10 cellular contexts compared by ENCODE assay signal in the genomic region with DNA sequence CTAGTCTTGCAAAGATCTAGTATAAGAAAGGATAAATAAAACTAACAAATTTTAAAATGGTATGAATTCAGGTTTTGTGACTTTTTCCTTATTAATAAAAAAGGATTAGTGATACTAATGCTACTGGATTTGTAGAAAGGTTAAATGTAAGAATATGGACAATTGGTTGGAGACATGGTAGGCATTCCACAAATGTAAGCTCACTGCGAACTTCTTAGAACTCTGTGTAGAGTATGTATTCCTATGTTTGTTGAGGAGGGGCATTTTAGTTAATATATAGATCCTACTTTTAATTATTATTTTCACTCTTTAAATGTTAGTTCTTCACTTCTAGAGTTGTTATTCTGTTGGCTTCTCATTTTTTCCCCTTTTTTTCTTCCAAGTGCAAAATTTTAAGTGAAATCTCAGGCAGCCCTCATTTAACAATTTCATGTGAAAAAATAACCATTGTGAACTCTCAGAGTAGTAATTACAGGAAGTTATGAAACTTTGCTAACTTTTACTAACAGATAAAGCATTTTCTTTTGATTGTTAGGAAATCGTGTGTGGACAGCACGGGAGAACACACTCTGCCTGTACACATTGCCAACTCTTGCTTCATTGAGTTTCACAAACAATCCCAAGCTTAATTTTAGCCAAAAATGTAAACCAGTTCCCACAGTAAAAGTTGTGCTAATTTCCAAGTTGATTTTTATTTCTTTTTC.
DNase-seq lines count a peak whose midpoint lies in the region; ATAC-seq, FAIRE-seq and TF ChIP-seq lines count a peak whose summit lies in the region.
"Had no signal": no experiment of that assay in that cellular context is flagged by ENCODE, and none has a peak within 500 bp of the region (broad histone marks: within the 10 kb centered on the region; RNA-seq: fewer than 3 reads in every experiment).

No MANE protein-coding gene starts in this region.

- TF ChIP-seq CTCF in A549 (IDR thresholded peaks at IDR 0.05), result no peak
- TF ChIP-seq CTCF in endodermal cell (conservative IDR thresholded peaks at IDR 0.05), result no peak

- TF ChIP-seq EP300 in A549 (IDR thresholded peaks at IDR 0.05), result peak; percentile 39 to 60; a peak in 3 of 5 replicates

- CTCF ChIA-PET in A549 (lab: Yijun Ruan, JAX), result interaction anchor here (1.1 to 1.3 kb wide), 2 partner anchors 11 to 415 kb away, joined by 3 read pairs; no protein-coding TSS in a partner anchor

- H3K27ac ChIP-seq in A549, result peak overlapping the region; percentile 82 to 89
- H3K27ac ChIP-seq in endodermal cell (ENCODE audit: low read depth, low read length), result peak overlapping the region; percentile 76
- peak overlapping the region; percentile 78 for H3K27ac ChIP-seq in muscle layer of duodenum (ENCODE audit: low read length)

- H3K4me1 ChIP-seq in A549 (peaks cover 48% of the 10 kb centered on the region), endodermal cell (ENCODE audit: control insufficient read depth, insufficient read depth, low read length) (peaks cover 7% of the 10 kb centered on the region), muscle layer of duodenum (ENCODE audit: control insufficient read depth in 1 of 2, insufficient read depth in 2 of 2, low read length in 2 of 2) (peaks cover 0 to 37% of the 10 kb centered on the region in 2 donors)

- POLR2A ChIA-PET in A549 (lab: Yijun Ruan, JAX), result interaction anchor here (1.0 kb wide), 1 partner anchor 414 kb away, joined by 4 read pairs; no protein-coding TSS in a partner anchor

- peak overlapping the region; percentile 8; the same call in 1 of the 3 replicates for H3K4me3 ChIP-seq in A549
- H3K4me3 ChIP-seq in endodermal cell (ENCODE audit: low read length), result no peak overlapping the region
- no peak overlapping the region for H3K4me3 ChIP-seq in muscle layer of duodenum (ENCODE audit: low read depth in 1 of 2, low read length in 2 of 2)

- no peak for TF ChIP-seq POLR2A in A549 (IDR thresholded peaks at IDR 0.05; ENCODE audit: low read length)

- no peak overlapping the region for H3K4me3 Mint-ChIP-seq in endodermal cell

- H3K4me1 Mint-ChIP-seq in endodermal cell, result peaks cover 5% of the 10 kb centered on the region

- 12% methylated on average over 3 of the region's 3 CpGs for WGBS in A549 (ENCODE audit: missing lambda C conversion rate)
- 80 to 93% methylated on average over 2 to 3 of the region's 3 CpGs for WGBS in endodermal cell (ENCODE audit: insufficient coverage in 1 of 2, insufficient read length in 1 of 2), 2 experiments

- H3K9me3 ChIP-seq in A549 (0 out of 3 replicates have a peak, but pooled peaks cover 5% of the 10 kb centered on the region), endodermal cell (ENCODE audit: control insufficient read depth, low read length) (peaks cover 6% of the 10 kb centered on the region), muscle layer of duodenum (ENCODE audit: control insufficient read depth in 1 of 2, low read length in 2 of 2) (no peaks in the 10 kb centered on the region)

- no peaks in the 10 kb centered on the region for H3K36me3 ChIP-seq in endodermal cell (ENCODE audit: control insufficient read depth, insufficient read depth, low read length)
- peaks cover 0 to 4% of the 10 kb centered on the region in 2 donors for H3K36me3 ChIP-seq in muscle layer of duodenum (ENCODE audit: control insufficient read depth in 1 of 2, insufficient read depth in 2 of 2, low read length in 2 of 2)

- peak in 1 of 2 experiments; percentile 17 for DNase-seq in A549 (ENCODE audit: low read depth in 1 of 2, low spot score in 1 of 2)
- peak; percentile 86 for DNase-seq in NOMO-1 treated with DMSO at 0.1 percent for 48 hours (lab: John Stamatoyannopoulos, UW; ENCODE audit: unreplicated experiment)
- no peak for DNase-seq in endodermal cell
- DNase-seq in urothelium cell line (ENCODE audit: low spot score), result no peak
- DNase-seq in activated T-cell treated with anti-CD3 and anti-CD28 coated beads for 4 hours, result no peak
- DNase-seq in occipital lobe (lab: John Stamatoyannopoulos, UW), result no peak
- DNase-seq: NCI-H526 had no signal

- ATAC-seq in A549, result peak; percentile 46 to 49; a peak in 3 of 6 replicates
- ATAC-seq in HG03159 (IDR thresholded peaks at IDR 0.05; ENCODE audit: unreplicated experiment), result no peak

- peaks cover under 1% of the 10 kb centered on the region for H3K36me3 Mint-ChIP-seq in endodermal cell (ENCODE audit: low read depth)
- H3K36me3 Mint-ChIP-seq: CD14-positive monocyte had no signal

- H3K9me3 Mint-ChIP-seq in endodermal cell, result peaks cover under 1% of the 10 kb centered on the region

- no peaks in the 10 kb centered on the region for H3K27me3 Mint-ChIP-seq in endodermal cell (ENCODE audit: insufficient read depth)

- no peak for TF ChIP-seq RAD21 in A549 (conservative IDR thresholded peaks at IDR 0.05 in 1 of 2, IDR thresholded peaks at IDR 0.05 in 1 of 2)

- H3K9ac ChIP-seq in endodermal cell (ENCODE audit: extremely low read depth, low read length, poor library complexity, severe bottlenecking), result no peak overlapping the region

- H3K27me3 ChIP-seq in endodermal cell (ENCODE audit: control insufficient read depth, insufficient read depth, low read length, poor library complexity, severe bottlenecking) (no peaks in the 10 kb centered on the region), muscle layer of duodenum (ENCODE audit: low read depth, low read length) (no peaks in the 10 kb centered on the region)

- H3K27ac Mint-ChIP-seq in endodermal cell, result peak overlapping the region; percentile 70

- H3K4me2 ChIP-seq in A549, result peak overlapping the region; percentile 62

- no peak for FAIRE-seq in A549 (lab: Jason Lieb, UNC)
- FAIRE-seq in urothelium cell line (lab: Jason Lieb, UNC), result no peak

TF ChIP-seq in A549, 52 proteins besides CTCF, POLR2A, EP300 and RAD21 (continues in another document):
- TF ChIP-seq GATA3 (IDR thresholded peaks at IDR 0.05; ENCODE audit: borderline replicate concordance), result no peak
- no peak for TF ChIP-seq KDM5A (IDR thresholded peaks at IDR 0.05)
- TF ChIP-seq TFCP2L1 (CRISPR knock-in tag; IDR thresholded peaks at IDR 0.05), result no peak
- no peak for TF ChIP-seq ZNF302 (CRISPR knock-in tag; IDR thresholded peaks at IDR 0.05)
- no peak for TF ChIP-seq MYC (IDR thresholded peaks at IDR 0.05; ENCODE audit: borderline replicate concordance, low read length)
- no peak for TF ChIP-seq FOXS1 (CRISPR knock-in tag; IDR thresholded peaks at IDR 0.05)
- no peak for TF ChIP-seq FOSL2 (IDR thresholded peaks at IDR 0.05)
- TF ChIP-seq FOSL2 (CRISPR knock-in tag; IDR thresholded peaks at IDR 0.05), result no peak
- TF ChIP-seq SMC3 (IDR thresholded peaks at IDR 0.05), result no peak
- TF ChIP-seq CEBPB (IDR thresholded peaks at IDR 0.05), result peak; percentile 78 to 81
- no peak for TF ChIP-seq E2F6 (IDR thresholded peaks at IDR 0.05; ENCODE audit: borderline replicate concordance, low read depth)
- TF ChIP-seq FOSB (CRISPR knock-in tag; IDR thresholded peaks at IDR 0.05), result no peak
- 0 out of 5 replicates have a peak, but pooled peaks of 1 of the 2 experiments have one; percentile 34 for TF ChIP-seq JUN (IDR thresholded peaks at IDR 0.05)
- no peak for TF ChIP-seq SREBF2 (IDR thresholded peaks at IDR 0.05)
- TF ChIP-seq ZFP36 (IDR thresholded peaks at IDR 0.05; ENCODE audit: borderline replicate concordance, partially characterized antibody), result no peak
- TF ChIP-seq CHD4 (IDR thresholded peaks at IDR 0.05; ENCODE audit: borderline replicate concordance), result no peak
- no peak for TF ChIP-seq ATOH8 (CRISPR knock-in tag; IDR thresholded peaks at IDR 0.05; ENCODE audit: low read depth)
- TF ChIP-seq RNF2 (IDR thresholded peaks at IDR 0.05; ENCODE audit: borderline replicate concordance, low read depth), result no peak
- TF ChIP-seq CBX2 (IDR thresholded peaks at IDR 0.05; ENCODE audit: borderline replicate concordance, low read depth), result no peak
- no peak for TF ChIP-seq MAX (IDR thresholded peaks at IDR 0.05)
- no peak for TF ChIP-seq MAZ (IDR thresholded peaks at IDR 0.05; ENCODE audit: borderline replicate concordance, low read depth, low read length)
- TF ChIP-seq JUNB (IDR thresholded peaks at IDR 0.05), result no peak
- TF ChIP-seq, protein P1, sequence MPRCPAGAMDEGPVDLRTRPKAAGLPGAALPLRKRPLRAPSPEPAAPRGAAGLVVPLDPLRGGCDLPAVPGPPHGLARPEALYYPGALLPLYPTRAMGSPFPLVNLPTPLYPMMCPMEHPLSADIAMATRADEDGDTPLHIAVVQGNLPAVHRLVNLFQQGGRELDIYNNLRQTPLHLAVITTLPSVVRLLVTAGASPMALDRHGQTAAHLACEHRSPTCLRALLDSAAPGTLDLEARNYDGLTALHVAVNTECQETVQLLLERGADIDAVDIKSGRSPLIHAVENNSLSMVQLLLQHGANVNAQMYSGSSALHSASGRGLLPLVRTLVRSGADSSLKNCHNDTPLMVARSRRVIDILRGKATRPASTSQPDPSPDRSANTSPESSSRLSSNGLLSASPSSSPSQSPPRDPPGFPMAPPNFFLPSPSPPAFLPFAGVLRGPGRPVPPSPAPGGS (IDR thresholded peaks at IDR 0.05), result 0 out of 3 replicates have a peak, but pooled peaks have one; percentile 14
- no peak for TF ChIP-seq ESRRA (IDR thresholded peaks at IDR 0.05; ENCODE audit: borderline replicate concordance, low read length)
- no peak for TF ChIP-seq RARB (CRISPR knock-in tag; IDR thresholded peaks at IDR 0.05)
- no peak for TF ChIP-seq TP53 (CRISPR knock-in tag; IDR thresholded peaks at IDR 0.05)
- no peak for TF ChIP-seq ZSCAN20 (CRISPR knock-in tag; IDR thresholded peaks at IDR 0.05)
- TF ChIP-seq HOXB5 (CRISPR knock-in tag; IDR thresholded peaks at IDR 0.05), result no peak
- no peak for TF ChIP-seq HOXA7 (CRISPR knock-in tag; IDR thresholded peaks at IDR 0.05)
